ENCODE assay signal across 8 cellular contexts in genomic region chr20:20052074-20052970, GRCh38. TPM values are rescaled to one million over a fixed set of nuclear protein-coding genes. Genes with fewer than 3 reads are reported as not detected.
DNase-seq lines count a peak whose midpoint lies in the region; ATAC-seq and TF ChIP-seq lines count a peak whose summit lies in the region.

A gene with protein sequence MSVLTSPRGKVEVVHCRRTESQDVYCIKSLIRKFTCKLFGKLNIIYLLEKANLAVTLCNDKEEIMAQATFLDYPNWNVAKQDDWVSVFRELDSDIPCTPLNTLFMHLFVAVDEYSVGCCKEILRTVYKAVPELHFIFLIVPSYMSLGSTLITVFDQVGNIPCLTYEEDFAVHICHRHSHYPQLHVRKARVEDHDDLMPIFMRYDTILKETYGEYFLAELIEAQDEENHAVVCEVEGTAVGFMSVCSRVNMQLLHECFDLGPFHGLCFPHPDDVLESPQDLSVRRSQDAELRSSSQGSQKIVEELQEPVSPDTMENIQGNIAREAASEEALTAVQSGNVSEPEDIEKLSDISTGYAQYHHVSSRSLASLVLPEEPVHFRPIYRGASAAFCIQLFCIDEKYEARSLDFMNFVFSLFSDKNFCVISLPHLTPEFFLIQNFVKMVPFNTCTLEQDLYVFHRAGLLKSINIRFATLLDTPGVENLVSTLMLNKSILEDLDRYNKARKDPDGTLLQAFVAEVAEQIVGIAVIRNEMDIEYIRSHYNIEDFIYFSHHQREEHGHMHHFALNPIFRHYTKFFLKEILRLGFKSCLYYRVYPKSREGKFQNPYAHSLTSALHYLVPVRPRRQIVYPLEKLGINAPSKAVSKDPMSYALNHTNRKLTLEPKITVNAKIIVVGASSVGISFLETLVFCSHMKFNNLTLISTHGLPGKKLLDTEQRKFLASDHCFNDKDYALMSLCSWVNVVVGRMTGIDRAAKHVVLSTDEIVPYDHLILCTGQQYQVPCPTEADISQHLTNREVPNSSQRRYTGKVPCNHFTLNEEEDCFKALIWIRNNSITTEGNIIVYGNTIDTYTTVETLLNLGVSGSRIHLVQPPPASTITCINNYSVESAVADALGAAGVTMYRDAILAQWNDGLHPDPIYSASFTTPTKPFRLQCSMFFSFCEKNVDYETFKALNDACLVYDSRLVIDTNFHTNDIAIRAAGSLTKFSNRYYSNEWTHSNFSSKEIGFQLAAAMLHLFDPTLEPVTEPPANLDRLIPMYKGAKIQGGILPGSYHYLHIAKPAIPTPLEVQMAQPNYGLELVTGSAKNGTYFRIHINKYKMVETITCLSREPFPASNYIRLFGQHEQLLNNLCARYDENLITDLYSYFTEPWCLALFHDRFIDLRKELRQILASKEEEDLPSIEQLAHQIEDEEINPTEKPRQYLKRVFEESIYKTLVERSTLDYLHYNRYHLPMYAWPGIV (plus strand): TSS chr20:20052532. CDS start chr20:20056654, 4,122 bp downstream.
TSS of gene CRNKL1 (minus strand) at chr20:20052466. CDS start at chr20:20052342, 124 bp downstream.

- no peaks in the 10 kb centered on the region for H3K9me2 ChIP-seq in OCI-LY7 (ENCODE audit: insufficient read depth, low read length)

- H4K5ac ChIP-seq in IMR-90 (ENCODE audit: low read depth, low read length) = peak within 1 kb of the TSS; percentile 72

- POLR2A ChIA-PET in IMR-90 (lab: Charles Lee; ENCODE audit: unreplicated experiment) (no interaction called here), OCI-LY7 (lab: Charles Lee) (interaction anchor here (0.6 to 3.4 kb wide), 10 partner anchors 7 to 1545 kb away, joined by 3 to 23 read pairs (median 4); partner anchors contain the start of gene NAA20)

- TF ChIP-seq POLR2A in IMR-90 (IDR thresholded peaks at IDR 0.05; ENCODE audit: low read depth, low read length) = no peak

- peaks cover 19% of the 10 kb centered on the region for H3K79me2 ChIP-seq in OCI-LY7 (ENCODE audit: insufficient read depth, low read depth, low read length)

- H3K9me3 ChIP-seq in IMR-90 (ENCODE audit: control insufficient read depth, insufficient read depth, low read length) = no peaks in the 10 kb centered on the region
- no peaks in the 10 kb centered on the region for H3K9me3 ChIP-seq in OCI-LY7 (ENCODE audit: low read length)

- CTCF ChIA-PET in IMR-90 (lab: Yijun Ruan, JAX) (interaction anchor here (1.0 to 1.5 kb wide), 2 partner anchors 20 to 31 kb away, joined by 3 to 4 read pairs; no protein-coding TSS in a partner anchor), OCI-LY7 (lab: Charles Lee; ENCODE audit: unreplicated experiment) (interaction anchor here (0.7 kb wide), 1 partner anchor 65 kb away, joined by 3 read pairs; no protein-coding TSS in a partner anchor)

- TF ChIP-seq RAD21 in IMR-90 (IDR thresholded peaks at IDR 0.05; ENCODE audit: low read length) = peak; percentile 18; the same call in 1 of the 2 replicates

- H3K9me1 ChIP-seq in IMR-90 (ENCODE audit: insufficient read depth, low read length) = no peaks in the 10 kb centered on the region

- H3K4me1 ChIP-seq in IMR-90 (ENCODE audit: control insufficient read depth, insufficient read depth, low read length) (no peaks in the 10 kb centered on the region), OCI-LY7 (ENCODE audit: insufficient read depth, low read length, poor library complexity, severe bottlenecking) (peaks cover 13% of the 10 kb centered on the region)

- in situ Hi-C loops in IMR-90 (cut with MboI; ENCODE audit: low sequenced_read_pairs) = no loop called here

- H3K79me1 ChIP-seq in IMR-90 (ENCODE audit: low read depth in 1 of 2, low read length in 2 of 2) = peaks cover 9 to 22% of the 10 kb centered on the region in 2 experiments

- WGBS in IMR-90 (ENCODE audit: extremely low coverage in 2 of 2, insufficient read length in 1 of 2), 2 experiments = 0% methylated on average over 16 of the region's 67 CpGs; no CpG with 5 or more reads in 1 of the 2 experiments

- peak within 1 kb of the TSS; percentile 35; the same call in 1 of the 2 replicates for H4K91ac ChIP-seq in IMR-90 (ENCODE audit: insufficient read depth, low read depth, low read length)

- no peak for TF ChIP-seq CTCF in IMR-90 (conservative IDR thresholded peaks at IDR 0.05; ENCODE audit: low read depth, low read length)
- no peak for TF ChIP-seq CTCF in OCI-LY7 (conservative IDR thresholded peaks at IDR 0.05; ENCODE audit: low read length)
- no peak for TF ChIP-seq CTCF in epithelial cell of esophagus (IDR thresholded peaks at IDR 0.05; ENCODE audit: insufficient read depth, low read depth, low read length, missing control alignments)

- H3K27me3 ChIP-seq in IMR-90 (ENCODE audit: control insufficient read depth, insufficient read depth, low read length) = peaks cover 2% of the 10 kb centered on the region; the same call in 1 of the 2 replicates

- peak within 1 kb of the TSS; percentile 55; the same call in 1 of the 2 replicates for H3K23ac ChIP-seq in IMR-90 (ENCODE audit: low read depth, low read length)

- BruUV-seq in IMR-90 (replicated peaks; lab: Mats Ljungman, UMichigan) (no TSS peak), OCI-LY7 (replicated peaks; lab: Mats Ljungman, UMichigan) (no TSS peak)

- H2AFZ ChIP-seq in IMR-90 (replicated peaks; ENCODE audit: low read length, poor library complexity) (peak within 1 kb of the TSS; percentile 100), OCI-LY7 (ENCODE audit: low read length) (peak within 1 kb of the TSS; percentile 99)

- ATAC-seq in GM21529 (IDR thresholded peaks at IDR 0.05; ENCODE audit: unreplicated experiment) (peak; percentile 92), IMR-90 (ENCODE audit: low read depth) (peak; percentile 97)

- H3K56ac ChIP-seq in IMR-90 (ENCODE audit: extremely low read depth, insufficient read depth, low read length) = peak within 1 kb of the TSS; percentile 57

- dilution Hi-C loops in IMR-90 (cut with HindIII; ENCODE audit: low sequenced_read_pairs, unreplicated experiment) = no loop called here

- no peak within 1 kb of the TSS for H2BK120ac ChIP-seq in IMR-90 (ENCODE audit: low read depth, low read length)

- H2BK20ac ChIP-seq in IMR-90 (ENCODE audit: low read depth, low read length) = no peak within 1 kb of the TSS

- H3K4me2 ChIP-seq in IMR-90 (ENCODE audit: low read depth, low read length) (peak within 1 kb of the TSS; percentile 97), OCI-LY7 (ENCODE audit: low read length) (peak within 1 kb of the TSS; percentile 69)

- H3K36me3 ChIP-seq in IMR-90 (ENCODE audit: control insufficient read depth, insufficient read depth, low read length) = peaks cover 11% of the 10 kb centered on the region
- H3K36me3 ChIP-seq in OCI-LY7 (ENCODE audit: insufficient read depth, low read length) = peaks cover 30% of the 10 kb centered on the region

- DNase-seq in DMS114 treated with DMSO at 0.1 percent for 48 hours (lab: John Stamatoyannopoulos, UW; ENCODE audit: unreplicated experiment) (peak; percentile 85), IMR-90 (peak; percentile 95), OCI-LY7 (ENCODE audit: low spot score) (peak; percentile 98), activated T-cell treated with anti-CD3 and anti-CD28 coated beads for 48 hours (ENCODE audit: low read depth) (peak; percentile 93), epithelial cell of esophagus (ENCODE audit: low read depth) (peak; percentile 97), middle frontal gyrus (ENCODE audit: extremely low spot score, low spot score) (peak; percentile 92)
- DNase-seq in stimulated activated CD8-positive, alpha-beta memory T cell treated with anti-CD3 and anti-CD28 coated beads, Interleukin-2, amount 100 ng/mL, for 1 hour (ENCODE audit: low read depth in 2 of 2) = peak; percentile 94 to 96

- H3K14ac ChIP-seq in IMR-90 (replicated peaks; ENCODE audit: low read depth, low read length) = peak within 1 kb of the TSS; percentile 87

- H3K4me3 ChIP-seq in IMR-90 (ENCODE audit: insufficient read depth, low read depth, low read length) = peak within 1 kb of the TSS; percentile 67
- H3K4me3 ChIP-seq in OCI-LY7 (ENCODE audit: low read depth, low read length, poor library complexity, severe bottlenecking) = peak within 1 kb of the TSS; percentile 98
- peak within 1 kb of the TSS; percentile 66 for H3K4me3 ChIP-seq in epithelial cell of esophagus (ENCODE audit: low read length)

- 0 out of 2 replicates have a peak within 1 kb of the TSS, but pooled peaks have one; percentile 29 for H3K18ac ChIP-seq in IMR-90 (ENCODE audit: low read depth, low read length)

- H4K20me1 ChIP-seq in IMR-90 (ENCODE audit: insufficient read depth, low read length) = no peaks in the 10 kb centered on the region
- H4K20me1 ChIP-seq in OCI-LY7 (ENCODE audit: insufficient read depth, low read length) = peaks cover 8% of the 10 kb centered on the region; the same call in 1 of the 2 replicates

- intact Hi-C loops in IMR-90 (cut with micrococcal nuclease) (loop anchor here (1.0 kb wide), 1 partner anchor 364 kb away; no protein-coding TSS in a partner anchor), OCI-LY7 (cut with micrococcal nuclease; ENCODE audit: unreplicated experiment) (loop anchor here (1.0 kb wide), 1 partner anchor 35 kb away; the partner anchor contains the start of gene NAA20)

- H2AK5ac ChIP-seq in IMR-90 (ENCODE audit: low read depth, low read length) = peak within 1 kb of the TSS; percentile 29; the same call in 1 of the 2 replicates

- H3K27ac ChIP-seq in IMR-90 (ENCODE audit: insufficient read depth, low read length) = peak within 1 kb of the TSS; percentile 75
- peak within 1 kb of the TSS; percentile 60 for H3K27ac ChIP-seq in OCI-LY7 (ENCODE audit: low read depth, low read length, poor library complexity, severe bottlenecking)

- H3K4ac ChIP-seq in IMR-90 (ENCODE audit: low read depth, low read length) = peak within 1 kb of the TSS; percentile 85

- peak within 1 kb of the TSS; percentile 19 to 95; a peak in 3 of 4 replicates for H4K8ac ChIP-seq in IMR-90 (ENCODE audit: low read depth in 2 of 2, low read length in 2 of 2)

- H3K9ac ChIP-seq in IMR-90 (ENCODE audit: low read depth, low read length) = peak within 1 kb of the TSS; percentile 84

- H2AK9ac ChIP-seq in IMR-90 (replicated peaks; ENCODE audit: low read depth, low read length, poor library complexity) = peak within 1 kb of the TSS; percentile 89

- peak within 1 kb of the TSS; percentile 77 for H2BK5ac ChIP-seq in IMR-90 (ENCODE audit: low read depth, low read length, poor library complexity, severe bottlenecking)

- H2BK15ac ChIP-seq in IMR-90 (ENCODE audit: low read depth, low read length) = no peak within 1 kb of the TSS

TF ChIP-seq in IMR-90, 13 proteins besides CTCF, POLR2A, EP300 and RAD21 (continues in another document):
- no peak for TF ChIP-seq FOS (IDR thresholded peaks at IDR 0.05; ENCODE audit: low read depth, low read length)

RNA-seq across cellular contexts. Expression of the first gene that starts in this region (rescaled TPM):
- total RNA-seq in IMR-90 (2012; rRNA removed) (under 0.01 TPM in 1 of 2 replicates, not detected in the other), OCI-LY7 (2022) (not detected in 2 replicates)
- polyA plus RNA-seq in IMR-90 (2012; rRNA removed) = 0.07 TPM in 1 of 2 replicates, not detected in the other
- polyA plus RNA-seq in IMR-90 (2012; cell fraction: cytosol; rRNA removed) = not detected in 2 replicates
- not detected in 2 replicates for polyA plus RNA-seq in IMR-90 (2012; cell fraction: nucleus; rRNA removed; ENCODE audit: low replicate concordance)
- total RNA-seq in OCI-LY7 (2014; rRNA removed; shearing (Covaris generic)) = 0.06 TPM in 1 of 2 replicates, not detected in the other

RNA-seq across cellular contexts. Expression of gene CRNKL1, which starts in this region (rescaled TPM):
- total RNA-seq in IMR-90 (2012; rRNA removed) (20.1 and 33.9 TPM in 2 replicates), OCI-LY7 (2022) (20.0 and 21.2 TPM in 2 replicates)
- 6.2 and 7.4 TPM in 2 replicates for polyA plus RNA-seq in IMR-90 (2012; rRNA removed)
- 1.4 and 3.2 TPM in 2 replicates for polyA plus RNA-seq in IMR-90 (2012; cell fraction: cytosol; rRNA removed)
- polyA plus RNA-seq in IMR-90 (2012; cell fraction: nucleus; rRNA removed; ENCODE audit: low replicate concordance) = 0.92 and 6.0 TPM in 2 replicates
- total RNA-seq in OCI-LY7 (2014; rRNA removed; shearing (Covaris generic)) = 13.9 and 18.6 TPM in 2 replicates

Comparison
In these comparisons a context has a peak if more than half of its experiments do, and no peak if none do; other contexts are left out.
1. Peak in every context shown above with its lines: DNase-seq, ATAC-seq, H3K4me3 ChIP-seq and H3K27ac ChIP-seq.